In the genomic region with DNA sequence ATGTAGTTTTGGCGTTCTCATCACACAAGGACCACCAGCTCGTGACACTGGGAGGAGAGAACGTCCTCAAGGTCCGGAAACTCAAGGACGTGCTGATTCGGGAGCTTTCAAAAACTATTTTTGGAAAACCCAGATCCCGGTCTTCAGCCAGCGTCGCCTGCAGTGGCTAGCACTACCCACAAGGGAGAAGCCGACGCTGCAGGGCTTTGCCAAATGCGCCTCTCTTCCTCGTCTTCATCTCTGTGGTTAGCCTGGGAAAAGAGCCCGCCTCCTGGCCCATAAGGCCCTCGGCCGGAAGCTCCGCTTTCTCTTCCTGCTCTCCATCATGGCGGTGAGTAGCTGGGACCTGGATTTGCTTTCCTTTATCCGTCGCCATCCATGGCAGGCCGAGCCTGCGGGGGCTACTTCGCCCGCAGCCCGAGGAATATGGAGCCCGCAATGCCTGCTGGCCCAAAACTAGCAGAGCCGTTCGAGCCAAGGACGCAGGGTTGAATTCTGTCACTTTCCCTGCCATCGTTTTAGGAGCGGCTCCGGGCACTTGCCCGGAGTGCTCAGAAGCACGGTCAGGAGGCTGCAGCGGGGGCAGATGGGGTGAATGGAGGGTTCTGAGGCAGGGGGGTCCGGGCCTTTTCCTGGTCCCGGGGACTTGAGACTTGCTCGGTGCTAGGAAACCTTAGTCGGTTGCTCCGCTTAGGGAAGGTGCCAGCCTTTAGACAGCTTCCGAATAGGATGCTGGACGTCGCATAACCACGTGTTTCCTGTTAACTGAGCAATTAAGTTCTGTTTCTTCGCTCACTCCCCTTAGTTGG, we compare ENCODE assay signal across 8 cellular contexts. TPM values are rescaled to one million over a fixed set of nuclear protein-coding genes. Genes with fewer than 3 reads are reported as not detected.
A peak's percentile ranks its signal among the peaks of the same experiment; 100 is the strongest.
DNase-seq lines count a peak whose midpoint lies in the region; TF ChIP-seq lines count a peak whose summit lies in the region.

A gene (plus strand): TSS at position 308 of the 809 bp plus-strand sequence. CDS start 18 bp downstream, at position 326.

- H3K9me3 Mint-ChIP-seq in nephron, result peaks cover 1% of the 10 kb centered on the region
- H3K9me3 Mint-ChIP-seq in stimulated activated naive CD8-positive, alpha-beta T cell treated with anti-CD3 and anti-CD28 coated beads, Interleukin-15, Interleukin-2, amounts not matched to agents 100 ng/mL and 50 ng/mL, for 24 hours, result no peaks in the 10 kb centered on the region

- peak within 1 kb of the TSS; percentile 97 to 99 (median 98) for H3K4me3 Mint-ChIP-seq in nephron
- H3K4me3 Mint-ChIP-seq in stimulated activated naive CD8-positive, alpha-beta T cell treated with anti-CD3 and anti-CD28 coated beads, Interleukin-15, Interleukin-2, amounts not matched to agents 100 ng/mL and 50 ng/mL, for 24 hours, result peak within 1 kb of the TSS; percentile 95

- H3K4me1 Mint-ChIP-seq in nephron, result peaks cover 47% of the 10 kb centered on the region
- H3K4me1 Mint-ChIP-seq in stimulated activated naive CD8-positive, alpha-beta T cell treated with anti-CD3 and anti-CD28 coated beads, Interleukin-15, Interleukin-2, amounts not matched to agents 100 ng/mL and 50 ng/mL, for 24 hours (ENCODE audit: low read depth), result peaks cover 45% of the 10 kb centered on the region

- H3K4me3 ChIP-seq in fibroblast of pulmonary artery (replicated peaks; ENCODE audit: low read depth, low read length), result peak within 1 kb of the TSS; percentile 99

- DNase-seq in EL (peak; percentile 96), H4 (ENCODE audit: low spot score) (peak; percentile 94), LoVo (ENCODE audit: low spot score) (peak; percentile 96), SHP77 (lab: John Stamatoyannopoulos, UW) (peak; percentile 94 to 96), fibroblast of pulmonary artery (ENCODE audit: low read depth) (peak; percentile 98)
- DNase-seq in activated effector memory CD4-positive, alpha-beta T cell treated with Interleukin-2 at 50 U/mL for 16 hours, result peak; percentile 82

- peak within 1 kb of the TSS; percentile 87 to 98 (median 96) for H3K27ac Mint-ChIP-seq in nephron
- peak within 1 kb of the TSS; percentile 98 for H3K27ac Mint-ChIP-seq in stimulated activated naive CD8-positive, alpha-beta T cell treated with anti-CD3 and anti-CD28 coated beads, Interleukin-15, Interleukin-2, amounts not matched to agents 100 ng/mL and 50 ng/mL, for 24 hours

- H3K36me3 Mint-ChIP-seq in nephron (ENCODE audit: low read depth), result peaks cover 44% of the 10 kb centered on the region
- peaks cover 51% of the 10 kb centered on the region for H3K36me3 Mint-ChIP-seq in stimulated activated naive CD8-positive, alpha-beta T cell treated with anti-CD3 and anti-CD28 coated beads, Interleukin-15, Interleukin-2, amounts not matched to agents 100 ng/mL and 50 ng/mL, for 24 hours (ENCODE audit: low read depth)

- peak; percentile 81 for TF ChIP-seq CTCF in fibroblast of pulmonary artery (IDR thresholded peaks at IDR 0.05; ENCODE audit: low read length, missing control alignments)
- TF ChIP-seq CTCF in nephron (IDR thresholded peaks at IDR 0.05; ENCODE audit: unreplicated experiment in 3 of 3), result peak; percentile 76 to 88 (median 86)

- no peaks in the 10 kb centered on the region for H3K27me3 Mint-ChIP-seq in nephron (ENCODE audit: low read depth)
- no peaks in the 10 kb centered on the region for H3K27me3 Mint-ChIP-seq in stimulated activated naive CD8-positive, alpha-beta T cell treated with anti-CD3 and anti-CD28 coated beads, Interleukin-15, Interleukin-2, amounts not matched to agents 100 ng/mL and 50 ng/mL, for 24 hours

RNA-seq across cellular contexts. Expression of the gene that starts here (rescaled TPM):
- 1,241 and 1,313 TPM in 2 replicates for total RNA-seq in H4 (2014; rRNA removed; shearing (Covaris generic))

Comparison
In these comparisons a context has a peak if more than half of its experiments do, and no peak if none do; other contexts are left out.
1. Peak in every context shown above with its lines: DNase-seq and H3K4me3 ChIP-seq.